In genomic region chr3:77362936-77363335, GRCh38 we compare ENCODE assay signal across 18 cellular contexts.
DNase-seq lines count a peak whose midpoint lies in the region; ATAC-seq and TF ChIP-seq lines count a peak whose summit lies in the region.
"Had no signal": no experiment of that assay in that cellular context is flagged by ENCODE, and none has a peak within 500 bp of the region (broad histone marks: within the 10 kb centered on the region; RNA-seq: fewer than 3 reads in every experiment).

No MANE protein-coding gene starts in this region.

- H3K4me3 Mint-ChIP-seq in naive thymus-derived CD4-positive, alpha-beta T cell: no peak overlapping the region
- H3K4me3 Mint-ChIP-seq in WTC11: no peak overlapping the region
- H3K4me3 Mint-ChIP-seq: B cell; CD4-positive, CD25-positive, alpha-beta regulatory T cell; CD8-positive, alpha-beta T cell; H9 had no signal

- no peak overlapping the region for H3K27ac ChIP-seq in MM.1S (ENCODE audit: low read length)
- no peak overlapping the region for H3K27ac ChIP-seq in naive thymus-derived CD4-positive, alpha-beta T cell (ENCODE audit: low read depth, low read length)
- H3K27ac ChIP-seq: 22Rv1, BLaER1, C4-2B, GM23248 had no signal

- H3K9me2 ChIP-seq in MM.1S (replicated peaks; ENCODE audit: insufficient read depth, low read length): no peaks in the 10 kb centered on the region

- no peak for TF ChIP-seq CTCF in MM.1S (IDR thresholded peaks at IDR 0.05; ENCODE audit: low read length)
- no peak for TF ChIP-seq CTCF in epithelial cell of esophagus (IDR thresholded peaks at IDR 0.05; ENCODE audit: insufficient read depth, low read depth, low read length, missing control alignments)
- TF ChIP-seq CTCF in WTC11 (IDR thresholded peaks at IDR 0.05): no peak

- H2AFZ ChIP-seq in MM.1S (ENCODE audit: low read length): no peak overlapping the region
- H2AFZ ChIP-seq: GM23248 had no signal

- H3K36me3 Mint-ChIP-seq in naive thymus-derived CD4-positive, alpha-beta T cell: peaks cover 0 to 10% (median 0%) of the 10 kb centered on the region in 5 donors
- peaks cover 17% of the 10 kb centered on the region for H3K36me3 Mint-ChIP-seq in WTC11
- H3K36me3 Mint-ChIP-seq: CD4-positive, CD25-positive, alpha-beta regulatory T cell; CD8-positive, alpha-beta T cell had no signal

- no peaks in the 10 kb centered on the region for H4K20me1 ChIP-seq in MM.1S (ENCODE audit: insufficient read depth, low read length)
- H4K20me1 ChIP-seq: BLaER1 had no signal

- H3K27me3 ChIP-seq in MM.1S (replicated peaks; ENCODE audit: insufficient read depth, low read length): no peaks in the 10 kb centered on the region
- no peaks in the 10 kb centered on the region for H3K27me3 ChIP-seq in naive thymus-derived CD4-positive, alpha-beta T cell (ENCODE audit: control insufficient read depth in 2 of 2, insufficient read depth in 2 of 2, low read length in 2 of 2)
- no peaks in the 10 kb centered on the region for H3K27me3 ChIP-seq in H7 (ENCODE audit: control insufficient read depth, insufficient read depth, low read length)
- H3K27me3 ChIP-seq: BLaER1 had no signal

- H3K9me3 Mint-ChIP-seq in naive thymus-derived CD4-positive, alpha-beta T cell: peaks cover 4 to 29% (median 14%) of the 10 kb centered on the region in 11 donors
- peaks cover 22% of the 10 kb centered on the region for H3K9me3 Mint-ChIP-seq in WTC11

- POLR2A ChIA-PET in naive thymus-derived CD4-positive, alpha-beta T cell (lab: Charles Lee): no interaction called here
- POLR2A ChIA-PET in WTC11 (lab: Charles Lee): no interaction called here

- no peaks in the 10 kb centered on the region for H3K9me3 ChIP-seq in MM.1S (replicated peaks; ENCODE audit: insufficient read depth, low read length)
- H3K9me3 ChIP-seq in naive thymus-derived CD4-positive, alpha-beta T cell (ENCODE audit: control insufficient read depth in 2 of 3, low read length in 3 of 3): no peaks in the 10 kb centered on the region
- H3K9me3 ChIP-seq: Caco-2 had no signal

- H3K4me1 Mint-ChIP-seq in naive thymus-derived CD4-positive, alpha-beta T cell: no peaks in the 10 kb centered on the region
- H3K4me1 Mint-ChIP-seq in WTC11: peaks cover 48% of the 10 kb centered on the region
- H3K4me1 Mint-ChIP-seq: B cell; CD4-positive, CD25-positive, alpha-beta regulatory T cell had no signal

- peak; percentile 60 for DNase-seq in MM.1S
- DNase-seq in epithelial cell of esophagus (ENCODE audit: low read depth): peak; percentile 38
- DNase-seq in kidney tubule cell (ENCODE audit: low spot score): peak; percentile 19
- no peak for DNase-seq in naive thymus-derived CD4-positive, alpha-beta T cell
- no peak for DNase-seq in H7
- DNase-seq in WTC11 (ENCODE audit: low spot score): no peak
- DNase-seq: Caco-2; CD4-positive, CD25-positive, alpha-beta regulatory T cell; CD8-positive, alpha-beta T cell; DMS153; DND-41; GM23248; H9 had no signal

- H3K4me3 ChIP-seq in MM.1S (ENCODE audit: low read length) (no peak overlapping the region), epithelial cell of esophagus (ENCODE audit: low read length) (no peak overlapping the region), H7 (ENCODE audit: insufficient read depth, low read depth, low read length) (no peak overlapping the region)
- no peak overlapping the region for H3K4me3 ChIP-seq in naive thymus-derived CD4-positive, alpha-beta T cell (ENCODE audit: low read length)
- H3K4me3 ChIP-seq: BLaER1, GM23248 had no signal

- no peaks in the 10 kb centered on the region for H3K4me1 ChIP-seq in MM.1S (ENCODE audit: low read length)
- no peaks in the 10 kb centered on the region for H3K4me1 ChIP-seq in naive thymus-derived CD4-positive, alpha-beta T cell (ENCODE audit: control insufficient read depth in 2 of 2, insufficient read depth in 2 of 2, low read length in 2 of 2)
- H3K4me1 ChIP-seq: BLaER1, Caco-2 had no signal

- no peaks in the 10 kb centered on the region for H3K27me3 Mint-ChIP-seq in naive thymus-derived CD4-positive, alpha-beta T cell
- H3K27me3 Mint-ChIP-seq in WTC11 (ENCODE audit: low read depth): no peaks in the 10 kb centered on the region
- H3K27me3 Mint-ChIP-seq: B cell; CD4-positive, CD25-positive, alpha-beta regulatory T cell had no signal

- CTCF ChIA-PET in naive thymus-derived CD4-positive, alpha-beta T cell (lab: Charles Lee): no interaction called here
- CTCF ChIA-PET in WTC11 (lab: Charles Lee): no interaction called here

- H3K9ac ChIP-seq in MM.1S (ENCODE audit: low read length): no peak overlapping the region
- H3K9ac ChIP-seq: BLaER1, GM23248 had no signal

- intact Hi-C loops in naive thymus-derived CD4-positive, alpha-beta T cell (cut with micrococcal nuclease): no loop called here

- H3K36me3 ChIP-seq in MM.1S (replicated peaks; ENCODE audit: insufficient read depth, low read length): no peaks in the 10 kb centered on the region
- no peaks in the 10 kb centered on the region for H3K36me3 ChIP-seq in naive thymus-derived CD4-positive, alpha-beta T cell (ENCODE audit: control insufficient read depth in 2 of 3, insufficient read depth in 3 of 3, low read length in 3 of 3)
- H3K36me3 ChIP-seq in H7 (replicated peaks; ENCODE audit: control insufficient read depth, insufficient read depth, low read length): no peaks in the 10 kb centered on the region
- H3K36me3 ChIP-seq: BLaER1 had no signal

- H3K4me2 ChIP-seq in MM.1S (ENCODE audit: low read depth, low read length): no peak overlapping the region
- H3K4me2 ChIP-seq: BLaER1 had no signal

- no peaks in the 10 kb centered on the region for H3F3A ChIP-seq in MM.1S (ENCODE audit: insufficient read depth, low read length)

- H3K79me2 ChIP-seq in MM.1S (ENCODE audit: low read length): no peaks in the 10 kb centered on the region

- ATAC-seq in naive thymus-derived CD4-positive, alpha-beta T cell: no peak
- no peak for ATAC-seq in WTC11
- ATAC-seq: CD8-positive, alpha-beta T cell; HCT116 had no signal

- no peak overlapping the region for H3K27ac Mint-ChIP-seq in naive thymus-derived CD4-positive, alpha-beta T cell
- H3K27ac Mint-ChIP-seq in WTC11: no peak overlapping the region
- H3K27ac Mint-ChIP-seq: B cell; CD8-positive, alpha-beta T cell; H9 had no signal

TF ChIP-seq in WTC11, 78 proteins besides CTCF, POLR2A, EP300 and RAD21 (continues in another document):
- no peak for TF ChIP-seq RORB (CRISPR knock-in tag; IDR thresholded peaks at IDR 0.05)
- TF ChIP-seq RELA (CRISPR knock-in tag; IDR thresholded peaks at IDR 0.05; ENCODE audit: borderline replicate concordance): no peak
- TF ChIP-seq STAT6 (CRISPR knock-in tag; conservative IDR thresholded peaks at IDR 0.05; ENCODE audit: low read depth): no peak
- no peak for TF ChIP-seq NFATC4 (CRISPR knock-in tag; IDR thresholded peaks at IDR 0.05)
- no peak for TF ChIP-seq AFF4 (CRISPR knock-in tag; IDR thresholded peaks at IDR 0.05; ENCODE audit: borderline replicate concordance)
- TF ChIP-seq E2F1 (CRISPR knock-in tag; IDR thresholded peaks at IDR 0.05): no peak

Comparison
In these comparisons a context has a peak if more than half of its experiments do, and no peak if none do; other contexts are left out.
1. DNase-seq: peak in MM.1S (single experiment), epithelial cell of esophagus (single experiment) and kidney tubule cell (single experiment); none in naive thymus-derived CD4-positive, alpha-beta T cell (0 of 9), H7 (single experiment) and WTC11 (single experiment).